In the genomic region with DNA sequence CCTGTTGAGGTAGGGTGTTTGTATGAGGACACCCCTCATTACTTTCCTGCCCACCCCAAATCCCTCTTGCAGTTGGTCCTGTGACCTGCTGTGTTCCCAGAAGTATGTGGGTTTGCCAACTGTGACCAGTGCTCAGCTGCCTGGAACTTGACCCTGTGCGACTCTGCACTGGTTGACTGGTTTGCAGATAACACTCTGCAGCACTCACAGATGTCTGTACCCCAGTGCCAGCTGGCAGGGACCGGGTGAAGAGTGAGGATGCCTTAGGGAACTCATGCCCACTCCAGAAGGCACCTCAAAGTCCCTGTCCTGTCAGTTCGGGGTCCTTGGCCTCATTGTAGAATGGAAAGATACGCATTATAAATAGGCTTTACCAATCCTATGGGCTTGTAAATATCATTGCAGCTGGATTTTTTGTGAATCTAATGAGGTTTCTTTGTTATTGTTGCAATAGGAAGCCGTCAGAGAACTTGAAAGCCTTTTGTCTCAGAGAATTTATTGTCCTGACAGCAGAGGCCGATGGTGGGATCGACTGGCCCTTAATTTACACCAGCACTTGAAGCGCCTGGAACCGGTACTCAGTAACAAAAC, we compare ENCODE assay signal across 1 cellular context.
TF ChIP-seq lines count a peak whose summit lies in the region.

No MANE protein-coding gene starts in this region.

TF ChIP-seq in WTC11, 78 proteins besides CTCF, POLR2A, EP300 and RAD21 (continued from another document):
- no peak for TF ChIP-seq STAT6 (CRISPR knock-in tag; conservative IDR thresholded peaks at IDR 0.05; ENCODE audit: low read depth)
- no peak for TF ChIP-seq SOX15 (CRISPR knock-in tag; IDR thresholded peaks at IDR 0.05)
- TF ChIP-seq JUN (CRISPR knock-in tag; IDR thresholded peaks at IDR 0.05): no peak
- TF ChIP-seq TCF7 (CRISPR knock-in tag; IDR thresholded peaks at IDR 0.05; ENCODE audit: low read depth): no peak
